Comparison of ENCODE assay signal across 14 cellular contexts in the genomic region with DNA sequence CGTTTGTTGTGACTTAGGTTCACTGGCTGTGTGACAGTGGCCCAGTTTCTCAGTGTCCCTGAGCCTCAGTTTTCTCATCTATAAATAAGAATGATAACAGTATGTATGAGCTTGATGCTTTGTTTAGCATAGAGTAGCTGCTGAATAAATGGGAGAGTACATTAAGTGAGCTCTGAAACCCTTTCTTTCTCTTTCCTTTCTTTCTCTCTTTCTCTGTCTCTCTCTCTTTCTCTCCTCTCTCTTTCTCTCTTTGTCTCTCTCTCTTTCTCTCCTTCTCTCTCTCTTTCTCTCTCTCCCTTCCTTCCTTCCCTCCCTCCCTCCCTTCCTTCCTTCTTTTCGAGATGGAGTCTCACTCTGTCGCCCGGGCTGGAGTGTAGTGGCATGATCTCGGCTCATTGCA. TPM values are rescaled to one million over a fixed set of nuclear protein-coding genes. Genes with fewer than 3 reads are reported as not detected.
A peak's percentile ranks its signal among the peaks of the same experiment; 100 is the strongest.
DNase-seq lines count a peak whose midpoint lies in the region; ATAC-seq, FAIRE-seq and TF ChIP-seq lines count a peak whose summit lies in the region.
"Had no signal": no experiment of that assay in that cellular context is flagged by ENCODE, and none has a peak within 500 bp of the region (broad histone marks: within the 10 kb centered on the region; RNA-seq: fewer than 3 reads in every experiment).

No MANE protein-coding gene starts in this region.

- no peak for TF ChIP-seq RAD21 in A549 (conservative IDR thresholded peaks at IDR 0.05 in 1 of 2, IDR thresholded peaks at IDR 0.05 in 1 of 2)

- H3K4me3 ChIP-seq in A549 (no peak overlapping the region), DOHH2 (ENCODE audit: low read length) (no peak overlapping the region; the same call in 1 of the 2 replicates), right cardiac atrium (ENCODE audit: low read length) (no peak overlapping the region)
- H3K4me3 ChIP-seq: left ventricle myocardium inferior, vagina had no signal

- intact Hi-C loops in activated T-helper 2 cell treated with anti-CD3 and anti-CD28 coated beads, Interferon-gamma antibody, Interleukin-2, Interleukin-4, amounts not matched to agents 10 μg/mL and 5 μg/mL and 100 μg/mL, durations not matched to agents 14 hours and 24 hours and 36 hours (cut with micrococcal nuclease): no loop called here
- intact Hi-C loops in right cardiac atrium (cut with DNase I): loop anchor here in 2 of 4 donors (10.0 kb wide), 2 partner anchors 85 to 95 kb away; no protein-coding TSS in a partner anchor

- no peaks in the 10 kb centered on the region for H4K20me1 ChIP-seq in DOHH2 (ENCODE audit: control insufficient read depth, insufficient read depth, low read depth, low read length)

- no peak overlapping the region for H3K27ac ChIP-seq in A549
- no peak overlapping the region for H3K27ac ChIP-seq in DOHH2 (ENCODE audit: low read depth, low read length)
- no peak overlapping the region for H3K27ac ChIP-seq in right cardiac atrium (ENCODE audit: low read length)
- H3K27ac ChIP-seq: left ventricle myocardium inferior, vagina had no signal

- H3K27me3 ChIP-seq in DOHH2 (ENCODE audit: control insufficient read depth, low read length): no peaks in the 10 kb centered on the region
- no peaks in the 10 kb centered on the region for H3K27me3 ChIP-seq in right cardiac atrium (ENCODE audit: control insufficient read depth, insufficient read depth)
- H3K27me3 ChIP-seq: vagina had no signal

- H3K4me3 Mint-ChIP-seq in activated T-helper 2 cell treated with anti-CD3 and anti-CD28 coated beads, Interferon-gamma antibody, Interleukin-2, Interleukin-4, amounts not matched to agents 10 μg/mL and 5 μg/mL and 100 μg/mL, durations not matched to agents 14 hours and 24 hours and 36 hours (ENCODE audit: low read depth): peak overlapping the region; percentile 93
- peak overlapping the region; percentile 29 to 96 (median 82) for H3K4me3 Mint-ChIP-seq in naive B cell

- H3K4me2 ChIP-seq in A549: peak overlapping the region; percentile 88; the same call in 1 of the 3 replicates
- peak overlapping the region; percentile 81 for H3K4me2 ChIP-seq in DOHH2 (ENCODE audit: low read length)

- no peaks in the 10 kb centered on the region for H3F3A ChIP-seq in DOHH2 (ENCODE audit: control insufficient read depth, insufficient read depth)

- no peaks in the 10 kb centered on the region for H3K27me3 Mint-ChIP-seq in activated T-helper 2 cell treated with anti-CD3 and anti-CD28 coated beads, Interferon-gamma antibody, Interleukin-2, Interleukin-4, amounts not matched to agents 10 μg/mL and 5 μg/mL and 100 μg/mL, durations not matched to agents 14 hours and 24 hours and 36 hours (ENCODE audit: low read depth)
- H3K27me3 Mint-ChIP-seq in naive B cell: no peaks in the 10 kb centered on the region

- no peak for TF ChIP-seq EP300 in A549 (IDR thresholded peaks at IDR 0.05)

- peaks cover 39% of the 10 kb centered on the region for H3K36me3 Mint-ChIP-seq in activated T-helper 2 cell treated with anti-CD3 and anti-CD28 coated beads, Interferon-gamma antibody, Interleukin-2, Interleukin-4, amounts not matched to agents 10 μg/mL and 5 μg/mL and 100 μg/mL, durations not matched to agents 14 hours and 24 hours and 36 hours (ENCODE audit: low read depth)
- H3K36me3 Mint-ChIP-seq in naive B cell: peaks cover 0 to 2% of the 10 kb centered on the region in 2 donors

- no peak for FAIRE-seq in A549 (lab: Jason Lieb, UNC)
- FAIRE-seq: H1, TTC549 had no signal

- no peak for TF ChIP-seq POLR2A in A549 (IDR thresholded peaks at IDR 0.05; ENCODE audit: low read length)

- H3K4me1 ChIP-seq in A549 (peaks cover 11% of the 10 kb centered on the region; the same call in 2 of the 3 replicates), DOHH2 (ENCODE audit: control insufficient read depth, low read length) (peaks cover 20% of the 10 kb centered on the region), right cardiac atrium (ENCODE audit: control insufficient read depth, insufficient read depth, low read length) (no peaks in the 10 kb centered on the region)

- no peak for TF ChIP-seq CTCF in A549 (IDR thresholded peaks at IDR 0.05)
- no peak for TF ChIP-seq CTCF in DOHH2 (IDR thresholded peaks at IDR 0.05; ENCODE audit: low read depth, low read length, poor library complexity, severe bottlenecking)

- peaks cover 16% of the 10 kb centered on the region for H3K4me1 Mint-ChIP-seq in activated T-helper 2 cell treated with anti-CD3 and anti-CD28 coated beads, Interferon-gamma antibody, Interleukin-2, Interleukin-4, amounts not matched to agents 10 μg/mL and 5 μg/mL and 100 μg/mL, durations not matched to agents 14 hours and 24 hours and 36 hours (ENCODE audit: low read depth)
- H3K4me1 Mint-ChIP-seq in naive B cell: peaks cover 12 to 22% (median 21%) of the 10 kb centered on the region in 3 donors

- peak overlapping the region; percentile 58 for H3K27ac Mint-ChIP-seq in activated T-helper 2 cell treated with anti-CD3 and anti-CD28 coated beads, Interferon-gamma antibody, Interleukin-2, Interleukin-4, amounts not matched to agents 10 μg/mL and 5 μg/mL and 100 μg/mL, durations not matched to agents 14 hours and 24 hours and 36 hours
- peak overlapping the region; percentile 33 to 98 (median 96) for H3K27ac Mint-ChIP-seq in naive B cell

- POLR2A ChIA-PET in A549 (lab: Yijun Ruan, JAX): no interaction called here

- WGBS in A549 (ENCODE audit: missing lambda C conversion rate): 76% methylated on average over 5 of the region's 5 CpGs
- 53% methylated on average over 5 of the region's 5 CpGs for WGBS in right cardiac atrium

- peaks cover 27% of the 10 kb centered on the region for H3K79me2 ChIP-seq in DOHH2 (ENCODE audit: control insufficient read depth, low read length)

- CTCF ChIA-PET in A549 (lab: Yijun Ruan, JAX): interaction anchor here (1.5 kb wide), 1 partner anchor 29 kb away, joined by 5 read pairs; the partner anchor contains the start of gene REX1BD

- H3K9me3 Mint-ChIP-seq in activated T-helper 2 cell treated with anti-CD3 and anti-CD28 coated beads, Interferon-gamma antibody, Interleukin-2, Interleukin-4, amounts not matched to agents 10 μg/mL and 5 μg/mL and 100 μg/mL, durations not matched to agents 14 hours and 24 hours and 36 hours: no peaks in the 10 kb centered on the region
- H3K9me3 Mint-ChIP-seq in naive B cell: no peaks in the 10 kb centered on the region

- peaks cover 29% of the 10 kb centered on the region for H3K36me3 ChIP-seq in DOHH2 (ENCODE audit: control insufficient read depth, low read length)

- no peak for ATAC-seq in A549
- no peak for ATAC-seq in naive B cell (ENCODE audit: low read depth in 2 of 2)
- no peak for ATAC-seq in HG02840 (IDR thresholded peaks at IDR 0.05; ENCODE audit: low FRiP score, unreplicated experiment)
- no peak for ATAC-seq in right cardiac atrium
- no peak for ATAC-seq in HG03457 (IDR thresholded peaks at IDR 0.05; ENCODE audit: unreplicated experiment)

- H3K9me2 ChIP-seq in DOHH2 (replicated peaks; ENCODE audit: control insufficient read depth, low read length): no peaks in the 10 kb centered on the region

- no peaks in the 10 kb centered on the region for H3K9me3 ChIP-seq in A549
- H3K9me3 ChIP-seq in DOHH2 (ENCODE audit: control insufficient read depth, insufficient read depth, low read length): no peaks in the 10 kb centered on the region
- no peaks in the 10 kb centered on the region for H3K9me3 ChIP-seq in right cardiac atrium (ENCODE audit: control insufficient read depth, low read length)
- H3K9me3 ChIP-seq: left ventricle myocardium inferior, vagina had no signal

- no peak for DNase-seq in A549 (ENCODE audit: low read depth in 1 of 2, low spot score in 1 of 2)
- DNase-seq in activated T-helper 2 cell treated with anti-CD3 and anti-CD28 coated beads, Interferon-gamma antibody, Interleukin-2, Interleukin-4, amounts not matched to agents 10 μg/mL and 5 μg/mL and 100 μg/mL, durations not matched to agents 14 hours and 24 hours and 36 hours (ENCODE audit: low spot score): no peak
- DNase-seq in naive B cell: no peak
- DNase-seq in ureter (ENCODE audit: low spot score): no peak
- no peak for DNase-seq in right cardiac atrium
- DNase-seq: activated gamma-delta T cell, left ventricle myocardium inferior, NCI-H2081 treated with DMSO at 0.1 percent for 48 hours had no signal

RNA-seq across cellular contexts. Expression of gene KXD1, which starts 2.0 kb away (rescaled TPM):
- polyA plus RNA-seq in A549 (2011; rRNA removed) (62.8 and 73.6 TPM in 2 replicates), A549 (2017; fragmentation: RNase III; extraction: RNeasy Plus Mini Kit Qiagen cat#74134 plus additional on column Dnase treatment) (83.9 to 90.6 TPM (median 87.4 TPM) in 3 replicates), naive B cell (ENCODE audit: low read depth in 6 of 6) (100 to 1,000 TPM in 1 of 6 donors, 10 to 100 TPM in 5; 75.3 to 108 (median 84.5) TPM), right cardiac atrium (49.0 TPM)
- 155 and 165 TPM in 2 replicates for polyA plus RNA-seq in A549 (2012; cell fraction: cytosol; rRNA removed)
- 91.2 and 96.6 TPM in 2 replicates for polyA plus RNA-seq in A549 (2012; cell fraction: nucleus; rRNA removed)
- 106 and 130 TPM in 2 replicates for polyA minus RNA-seq in A549 (2011; rRNA and poly(A)+ RNA removed)
- total RNA-seq in activated T-helper 2 cell treated with anti-CD3 and anti-CD28 coated beads, Interferon-gamma antibody, Interleukin-2, Interleukin-4, amounts not matched to agents 10 μg/mL and 5 μg/mL and 100 μg/mL, durations not matched to agents 14 hours and 24 hours and 36 hours: 132 and 141 TPM in 2 replicates
- total RNA-seq in ureter (79.5 TPM), right cardiac atrium (10 to 100 TPM; 47.8 to 55.4 (median 52.2) TPM)

RNA-seq across cellular contexts. Expression of gene UBA52, which starts 12.0 kb away (rescaled TPM):
- 888 and 1,266 TPM in 2 replicates for polyA plus RNA-seq in A549 (2011; rRNA removed)
- 1,951 and 2,211 TPM in 2 replicates for polyA plus RNA-seq in A549 (2012; cell fraction: cytosol; rRNA removed)
- polyA plus RNA-seq in A549 (2012; cell fraction: nucleus; rRNA removed): 1,028 and 1,517 TPM in 2 replicates
- polyA plus RNA-seq in A549 (2017; fragmentation: RNase III; extraction: RNeasy Plus Mini Kit Qiagen cat#74134 plus additional on column Dnase treatment): 942 to 959 TPM (median 947 TPM) in 3 replicates
- polyA minus RNA-seq in A549 (2011; rRNA and poly(A)+ RNA removed): 851 and 1,238 TPM in 2 replicates
- 1,564 and 1,579 TPM in 2 replicates for total RNA-seq in activated T-helper 2 cell treated with anti-CD3 and anti-CD28 coated beads, Interferon-gamma antibody, Interleukin-2, Interleukin-4, amounts not matched to agents 10 μg/mL and 5 μg/mL and 100 μg/mL, durations not matched to agents 14 hours and 24 hours and 36 hours
- polyA plus RNA-seq in naive B cell (ENCODE audit: low read depth in 6 of 6): 1,000 to 10,000 TPM; 1,188 to 1,782 (median 1,685) TPM
- 1,235 TPM for total RNA-seq in ureter
- total RNA-seq in right cardiac atrium: 100 to 1,000 TPM; 712 to 793 (median 725) TPM
- 622 TPM for polyA plus RNA-seq in right cardiac atrium

RNA-seq across cellular contexts. Expression of gene FKBP8, which starts 16.3 kb away (rescaled TPM):
- 53.3 and 56.1 TPM in 2 replicates for polyA plus RNA-seq in A549 (2011; rRNA removed)
- 146 and 183 TPM in 2 replicates for polyA plus RNA-seq in A549 (2012; cell fraction: cytosol; rRNA removed)
- polyA plus RNA-seq in A549 (2012; cell fraction: nucleus; rRNA removed): 128 and 154 TPM in 2 replicates
- 97.0 to 124 TPM (median 123 TPM) in 3 replicates for polyA plus RNA-seq in A549 (2017; fragmentation: RNase III; extraction: RNeasy Plus Mini Kit Qiagen cat#74134 plus additional on column Dnase treatment)
- 28.0 and 45.2 TPM in 2 replicates for polyA minus RNA-seq in A549 (2011; rRNA and poly(A)+ RNA removed)
- 196 and 201 TPM in 2 replicates for total RNA-seq in activated T-helper 2 cell treated with anti-CD3 and anti-CD28 coated beads, Interferon-gamma antibody, Interleukin-2, Interleukin-4, amounts not matched to agents 10 μg/mL and 5 μg/mL and 100 μg/mL, durations not matched to agents 14 hours and 24 hours and 36 hours
- polyA plus RNA-seq in naive B cell (ENCODE audit: low read depth in 6 of 6): 100 to 1,000 TPM in 1 of 6 donors, 10 to 100 TPM in 5; 69.8 to 100 (median 71.6) TPM
- total RNA-seq in ureter: 162 TPM
- 100 to 1,000 TPM; 204 to 236 (median 213) TPM for total RNA-seq in right cardiac atrium
- 285 TPM for polyA plus RNA-seq in right cardiac atrium

RNA-seq across cellular contexts. Expression of gene REX1BD, which starts 28.9 kb away (rescaled TPM):
- polyA plus RNA-seq in A549 (2011; rRNA removed): 13.3 and 23.1 TPM in 2 replicates
- 91.8 and 94.7 TPM in 2 replicates for polyA plus RNA-seq in A549 (2012; cell fraction: cytosol; rRNA removed)
- 175 and 211 TPM in 2 replicates for polyA plus RNA-seq in A549 (2012; cell fraction: nucleus; rRNA removed)
- polyA plus RNA-seq in A549 (2017; fragmentation: RNase III; extraction: RNeasy Plus Mini Kit Qiagen cat#74134 plus additional on column Dnase treatment): 47.3 to 50.3 TPM (median 47.7 TPM) in 3 replicates
- 3.1 and 4.9 TPM in 2 replicates for polyA minus RNA-seq in A549 (2011; rRNA and poly(A)+ RNA removed)
- 122 and 132 TPM in 2 replicates for total RNA-seq in activated T-helper 2 cell treated with anti-CD3 and anti-CD28 coated beads, Interferon-gamma antibody, Interleukin-2, Interleukin-4, amounts not matched to agents 10 μg/mL and 5 μg/mL and 100 μg/mL, durations not matched to agents 14 hours and 24 hours and 36 hours
- 100 to 1,000 TPM in 2 of 6 donors, 10 to 100 TPM in 4; 76.0 to 107 (median 91.9) TPM for polyA plus RNA-seq in naive B cell (ENCODE audit: low read depth in 6 of 6)
- 62.1 TPM for total RNA-seq in ureter
- 10 to 100 TPM; 71.0 to 90.7 (median 77.1) TPM for total RNA-seq in right cardiac atrium
- polyA plus RNA-seq in right cardiac atrium: 99.9 TPM

RNA-seq across cellular contexts. Expression of gene ELL, which starts 37.8 kb away (rescaled TPM):
- polyA plus RNA-seq in A549 (2011; rRNA removed) (1.1 and 1.6 TPM in 2 replicates), A549 (2017; fragmentation: RNase III; extraction: RNeasy Plus Mini Kit Qiagen cat#74134 plus additional on column Dnase treatment) (3.6 to 3.8 TPM (median 3.7 TPM) in 3 replicates), naive B cell (ENCODE audit: low read depth in 6 of 6) (10 to 100 TPM in 5 of 6 donors, 1 to 10 TPM in 1; 7.0 to 19.3 (median 14.6) TPM), right cardiac atrium (9.3 TPM)
- polyA plus RNA-seq in A549 (2012; cell fraction: cytosol; rRNA removed): 4.1 and 5.9 TPM in 2 replicates
- 10.6 and 18.2 TPM in 2 replicates for polyA plus RNA-seq in A549 (2012; cell fraction: nucleus; rRNA removed)
- polyA minus RNA-seq in A549 (2011; rRNA and poly(A)+ RNA removed): 2.4 and 3.6 TPM in 2 replicates
- 27.0 and 27.5 TPM in 2 replicates for total RNA-seq in activated T-helper 2 cell treated with anti-CD3 and anti-CD28 coated beads, Interferon-gamma antibody, Interleukin-2, Interleukin-4, amounts not matched to agents 10 μg/mL and 5 μg/mL and 100 μg/mL, durations not matched to agents 14 hours and 24 hours and 36 hours
- total RNA-seq in ureter (29.2 TPM), right cardiac atrium (10 to 100 TPM; 12.6 to 19.0 (median 14.0) TPM)
